In the genomic region with DNA sequence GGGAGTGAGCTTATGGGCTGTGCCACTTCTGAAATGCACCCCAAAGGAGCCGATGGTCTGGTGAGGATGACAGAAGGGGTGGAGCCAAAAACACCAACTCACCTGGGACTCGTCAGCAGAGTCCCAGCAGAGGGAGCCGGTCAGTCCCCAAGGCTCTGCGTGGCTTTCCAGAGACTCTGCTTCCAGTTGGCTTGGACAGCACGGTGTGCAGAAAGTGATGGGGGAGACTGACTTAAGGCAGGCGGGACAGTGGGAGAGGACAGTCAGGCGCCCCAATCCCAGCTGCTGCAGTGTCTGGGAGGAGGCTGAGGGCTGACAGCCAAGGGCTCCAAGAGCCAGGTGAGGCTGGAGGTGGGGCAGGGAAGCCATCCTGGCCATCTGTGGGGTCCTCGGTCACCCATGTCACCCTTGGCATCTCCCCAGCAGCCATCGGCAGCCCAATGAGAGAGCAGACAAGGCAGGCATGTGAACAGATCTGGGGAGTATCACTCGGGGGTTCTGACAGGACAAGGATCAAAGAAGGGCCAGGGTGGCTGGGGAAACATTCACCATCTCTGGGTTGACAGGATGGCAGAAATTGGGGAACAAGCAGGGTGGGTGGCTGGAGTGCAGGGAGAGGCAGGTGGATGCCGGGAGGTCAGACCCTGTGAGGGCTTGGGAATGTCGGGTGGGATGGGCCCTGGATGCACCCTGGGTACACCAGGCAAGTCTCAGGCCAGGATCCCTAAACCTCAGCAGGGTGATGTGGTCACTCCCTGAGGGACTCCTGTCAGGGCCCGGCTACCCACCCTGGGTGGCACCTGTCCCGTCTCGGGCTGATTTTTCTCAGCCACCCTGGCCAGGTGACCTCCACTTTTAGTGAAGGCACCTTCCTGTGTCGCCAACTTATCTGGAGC, we compare ENCODE assay signal across 1 cellular context.
TF ChIP-seq lines count a peak whose summit lies in the region.

No MANE protein-coding gene starts in this region.

TF ChIP-seq in WTC11, 78 proteins besides CTCF, POLR2A, EP300 and RAD21 (continued from another document):
- TF ChIP-seq, protein P1, sequence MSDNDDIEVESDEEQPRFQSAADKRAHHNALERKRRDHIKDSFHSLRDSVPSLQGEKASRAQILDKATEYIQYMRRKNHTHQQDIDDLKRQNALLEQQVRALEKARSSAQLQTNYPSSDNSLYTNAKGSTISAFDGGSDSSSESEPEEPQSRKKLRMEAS (CRISPR knock-in tag; IDR thresholded peaks at IDR 0.05), result no peak
TF ChIP-seq in WTC11: peak in this region for 0.
